10 cellular contexts compared by ENCODE assay signal in genomic region chr3:137792633-137793271, GRCh38. TPM values are rescaled to one million over a fixed set of nuclear protein-coding genes. Genes with fewer than 3 reads are reported as not detected.
DNase-seq lines count a peak whose midpoint lies in the region; ATAC-seq and TF ChIP-seq lines count a peak whose summit lies in the region.
"Had no signal": no experiment of that assay in that cellular context is flagged by ENCODE, and none has a peak within 500 bp of the region (broad histone marks: within the 10 kb centered on the region; RNA-seq: fewer than 3 reads in every experiment).

No MANE protein-coding gene starts in this region.

- peaks cover 45% of the 10 kb centered on the region for H3K27me3 Mint-ChIP-seq in neural crest cell (ENCODE audit: low read depth)

- no peak overlapping the region for H3K27ac ChIP-seq in brain microvascular endothelial cell

- H3K27me3 ChIP-seq in brain microvascular endothelial cell (replicated peaks), result no peaks in the 10 kb centered on the region

- H3K4me1 Mint-ChIP-seq in neural crest cell, result no peaks in the 10 kb centered on the region
- H3K4me1 Mint-ChIP-seq: CD4-positive, CD25-positive, alpha-beta regulatory T cell had no signal

- DNase-seq in NCI-H2171 treated with DMSO at 0.1 percent for 48 hours (lab: John Stamatoyannopoulos, UW) (peak; percentile 37), NCI-H2171 (lab: John Stamatoyannopoulos, UW) (no peak), M059J (ENCODE audit: low read depth) (peak; percentile 44), brain microvascular endothelial cell (peak; percentile 34), neural crest cell (ENCODE audit: low read depth, low spot score) (peak; percentile 8), NCI-H187 treated with DMSO at 0.1 percent for 48 hours (lab: John Stamatoyannopoulos, UW) (no peak), NCI-H510A treated with DMSO at 0.1 percent for 48 hours (lab: John Stamatoyannopoulos, UW) (no peak)
- DNase-seq: CD4-positive, CD25-positive, alpha-beta regulatory T cell had no signal

- H3K36me3 Mint-ChIP-seq in neural crest cell (ENCODE audit: low read depth), result no peaks in the 10 kb centered on the region
- H3K36me3 Mint-ChIP-seq: CD4-positive, CD25-positive, alpha-beta regulatory T cell had no signal

- peak; percentile 45 for TF ChIP-seq CTCF in brain microvascular endothelial cell (IDR thresholded peaks at IDR 0.05; ENCODE audit: low read depth, low read length, missing control alignments)
- peak; percentile 73 for TF ChIP-seq CTCF in neural crest cell (conservative IDR thresholded peaks at IDR 0.05)

- no peaks in the 10 kb centered on the region for H3K36me3 ChIP-seq in brain microvascular endothelial cell (replicated peaks)

- no peak for TF ChIP-seq POLR2A in GM18505 (IDR thresholded peaks at IDR 0.05; ENCODE audit: borderline replicate concordance, extremely low read depth, insufficient read depth, insufficient read length)

- no peak overlapping the region for H3K4me3 Mint-ChIP-seq in neural crest cell
- H3K4me3 Mint-ChIP-seq: CD4-positive, CD25-positive, alpha-beta regulatory T cell had no signal

- H3K4me3 ChIP-seq in brain microvascular endothelial cell (ENCODE audit: low read depth, low read length), result no peak overlapping the region

- ATAC-seq in GM18505 (IDR thresholded peaks at IDR 0.05; ENCODE audit: unreplicated experiment), result no peak

- no peak overlapping the region for H3K27ac Mint-ChIP-seq in neural crest cell (ENCODE audit: unreplicated experiment)
- H3K27ac Mint-ChIP-seq: CD4-positive, CD25-positive, alpha-beta regulatory T cell had no signal

- in situ Hi-C loops in brain microvascular endothelial cell (cut with HindIII; ENCODE audit: low pct_ligation_motif_present, low sequenced_read_pairs), result no loop called here

- H3K9me3 Mint-ChIP-seq in neural crest cell, result no peaks in the 10 kb centered on the region

RNA-seq across cellular contexts. Expression of gene SOX14, which starts 28.6 kb away (rescaled TPM):
- total RNA-seq in M059J (2014; rRNA removed; shearing (Covaris generic)), result not detected in 2 replicates
- total RNA-seq in neural crest cell, result 0.18 and 0.37 TPM in 2 replicates
- total RNA-seq: activated CD8-positive, alpha-beta memory T cell treated with anti-CD3 and anti-CD28 coated beads for 36 hours; CD4-positive, CD25-positive, alpha-beta regulatory T cell had no signal

Comparison
In these comparisons a context has a peak if more than half of its experiments do, and no peak if none do; other contexts are left out.
1. DNase-seq: peak in NCI-H2171 treated with DMSO at 0.1 percent for 48 hours (single experiment), M059J (single experiment), brain microvascular endothelial cell (single experiment) and neural crest cell (single experiment); none in NCI-H2171 (single experiment), NCI-H187 treated with DMSO at 0.1 percent for 48 hours (single experiment) and NCI-H510A treated with DMSO at 0.1 percent for 48 hours (single experiment).